Comparison of ENCODE assay signal across 13 cellular contexts in the genomic region with DNA sequence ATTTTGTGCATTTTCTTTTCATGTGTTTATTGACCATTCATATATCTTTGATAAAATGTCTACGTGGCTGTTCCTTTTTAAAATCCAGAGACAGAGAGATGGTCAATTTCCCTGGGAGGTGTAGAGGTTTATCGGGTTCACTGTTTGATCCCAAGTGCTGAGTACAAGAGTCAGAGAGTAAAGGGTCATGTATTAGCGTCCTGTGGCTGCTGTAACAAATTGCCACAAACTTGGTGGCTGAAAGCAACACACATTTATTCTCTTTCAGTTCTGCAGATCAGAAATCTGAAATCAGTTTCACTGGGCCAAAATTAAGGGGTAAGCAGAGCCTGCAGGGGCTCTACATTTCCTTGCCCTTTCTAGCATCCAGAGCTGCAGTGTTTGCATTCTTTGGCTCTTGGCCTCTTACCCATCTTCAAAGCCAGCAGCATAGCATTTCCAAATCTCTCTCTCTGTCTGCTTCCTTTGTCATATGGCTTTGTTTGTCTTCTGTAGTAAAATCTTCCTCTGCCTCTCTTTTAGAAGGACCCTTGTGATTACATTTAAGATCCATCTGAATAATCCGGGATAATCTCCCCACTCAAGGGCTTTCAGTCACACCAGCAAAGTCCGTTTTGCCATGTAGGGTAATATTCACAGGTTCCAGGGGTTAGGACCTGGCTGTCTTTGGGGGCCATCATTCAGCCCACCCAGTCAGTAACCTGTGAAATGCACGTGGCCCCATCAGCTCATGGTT. TPM values are rescaled to one million over a fixed set of nuclear protein-coding genes. Genes with fewer than 3 reads are reported as not detected.
A peak's percentile ranks its signal among the peaks of the same experiment; 100 is the strongest.
DNase-seq lines count a peak whose midpoint lies in the region; ATAC-seq and TF ChIP-seq lines count a peak whose summit lies in the region.
"Had no signal": no experiment of that assay in that cellular context is flagged by ENCODE, and none has a peak within 500 bp of the region (broad histone marks: within the 10 kb centered on the region; RNA-seq: fewer than 3 reads in every experiment).

No MANE protein-coding gene starts in this region.

- H2BK15ac ChIP-seq in IMR-90 (ENCODE audit: low read depth, low read length): no peak overlapping the region; the same call in 2 of the 3 replicates

- H3K4me2 ChIP-seq in IMR-90 (ENCODE audit: low read depth, low read length): no peak overlapping the region

- no peak for TF ChIP-seq POLR2A in IMR-90 (IDR thresholded peaks at IDR 0.05; ENCODE audit: low read depth, low read length)
- no peak for TF ChIP-seq POLR2A in adrenal gland (IDR thresholded peaks at IDR 0.05)

- H2AK5ac ChIP-seq in IMR-90 (ENCODE audit: low read depth, low read length): no peak overlapping the region; the same call in 1 of the 2 replicates

- H3K27ac ChIP-seq in ACC112 (ENCODE audit: low read depth, low read length): no peak overlapping the region
- no peak overlapping the region for H3K27ac ChIP-seq in IMR-90 (ENCODE audit: insufficient read depth, low read length)
- no peak overlapping the region for H3K27ac ChIP-seq in adrenal gland

- H2AFZ ChIP-seq in ACC112 (ENCODE audit: low read length, unreplicated experiment) (peak overlapping the region; percentile 54), IMR-90 (replicated peaks; ENCODE audit: low read length, poor library complexity) (peak overlapping the region; percentile 99)

- H2BK5ac ChIP-seq in IMR-90 (ENCODE audit: low read depth, low read length, poor library complexity, severe bottlenecking): no peak overlapping the region

- H3K18ac ChIP-seq in IMR-90 (ENCODE audit: low read depth, low read length): no peak overlapping the region; the same call in 1 of the 2 replicates

- 0 out of 2 replicates have a peak, but pooled peaks cover 5% of the 10 kb centered on the region for H3K9me1 ChIP-seq in IMR-90 (ENCODE audit: insufficient read depth, low read length)

- no peaks in the 10 kb centered on the region for H3K9me3 ChIP-seq in IMR-90 (ENCODE audit: control insufficient read depth, insufficient read depth, low read length)
- H3K9me3 ChIP-seq in adrenal gland (replicated peaks in 1 of 3): no peaks in the 10 kb centered on the region
- H3K9me3 ChIP-seq: gastrocnemius medialis, spleen had no signal

- TF ChIP-seq CTCF in IMR-90 (conservative IDR thresholded peaks at IDR 0.05; ENCODE audit: low read depth, low read length) (no peak), brain (conservative IDR thresholded peaks at IDR 0.05) (no peak), nephron (IDR thresholded peaks at IDR 0.05; ENCODE audit: unreplicated experiment in 3 of 3) (no peak), adrenal gland (IDR thresholded peaks at IDR 0.05) (no peak)

- dilution Hi-C loops in IMR-90 (cut with HindIII; ENCODE audit: low sequenced_read_pairs, unreplicated experiment): no loop called here

- H2AK9ac ChIP-seq in IMR-90 (replicated peaks; ENCODE audit: low read depth, low read length, poor library complexity): peak overlapping the region; percentile 60

- POLR2A ChIA-PET in IMR-90 (lab: Charles Lee; ENCODE audit: unreplicated experiment): no interaction called here
- POLR2A ChIA-PET in naive thymus-derived CD8-positive, alpha-beta T cell (lab: Charles Lee): no interaction called here

- intact Hi-C loops in IMR-90 (cut with micrococcal nuclease): loop anchor here (2.0 to 5.0 kb wide), 5 partner anchors 121 to 1031 kb away; no protein-coding TSS in a partner anchor
- intact Hi-C loops in adrenal gland (cut with DNase I): loop anchor here (2.0 to 5.0 kb wide), 2 partner anchors 316 to 319 kb away; no protein-coding TSS in a partner anchor

- H3K4me3 Mint-ChIP-seq in brain: peak overlapping the region in 4 of 5 experiments; percentile 37 to 64 (median 52)
- H3K4me3 Mint-ChIP-seq in nephron: peak overlapping the region; percentile 23 to 63 (median 54)
- H3K4me3 Mint-ChIP-seq in naive thymus-derived CD8-positive, alpha-beta T cell: peak overlapping the region in 5 of 10 donors; percentile 31 to 61 (median 52)
- H3K4me3 Mint-ChIP-seq: activated CD8-positive, alpha-beta memory T cell treated with anti-CD3 and anti-CD28 coated beads, Interleukin-2, amount 10 ng/mL, durations not matched to agents 7 days and 5 days; activated naive CD8-positive, alpha-beta T cell treated with anti-CD3 and anti-CD28 coated beads, Interleukin-2, amount 10 ng/mL, durations not matched to agents 7 days and 5 days; neural crest cell had no signal

- peak overlapping the region; percentile 80; the same call in 1 of the 2 replicates for H3K4me3 ChIP-seq in ACC112 (ENCODE audit: low read depth, low read length)
- H3K4me3 ChIP-seq in IMR-90 (ENCODE audit: insufficient read depth, low read depth, low read length): no peak overlapping the region
- no peak overlapping the region for H3K4me3 ChIP-seq in adrenal gland

- no peaks in the 10 kb centered on the region for H3K9me3 Mint-ChIP-seq in brain
- H3K9me3 Mint-ChIP-seq in nephron: no peaks in the 10 kb centered on the region
- no peaks in the 10 kb centered on the region for H3K9me3 Mint-ChIP-seq in naive thymus-derived CD8-positive, alpha-beta T cell
- H3K9me3 Mint-ChIP-seq: activated naive CD8-positive, alpha-beta T cell treated with anti-CD3 and anti-CD28 coated beads, Interleukin-2, amount 10 ng/mL, durations not matched to agents 7 days and 5 days; neural crest cell had no signal

- H2BK120ac ChIP-seq in IMR-90 (ENCODE audit: low read depth, low read length): peak overlapping the region; percentile 79

- H4K8ac ChIP-seq in IMR-90 (ENCODE audit: low read depth in 2 of 2, low read length in 2 of 2): peak overlapping the region; percentile 20 to 92; a peak in 1 of 4 replicates

- no peaks in the 10 kb centered on the region for H4K20me1 ChIP-seq in IMR-90 (ENCODE audit: insufficient read depth, low read length)

- peak overlapping the region; percentile 53; the same call in 1 of the 2 replicates for H4K91ac ChIP-seq in IMR-90 (ENCODE audit: insufficient read depth, low read depth, low read length)

- WGBS in IMR-90 (ENCODE audit: extremely low coverage in 2 of 2, insufficient read length in 1 of 2), 2 experiments: no CpG with 5 or more reads among the region's 6 CpGs
- 90 to 91% (median 91%) methylated on average over 6 of the region's 6 CpGs for WGBS in adrenal gland, 4 donors

- H3K27me3 Mint-ChIP-seq in brain (peaks cover 2% of the 10 kb centered on the region), nephron (ENCODE audit: low read depth) (peaks cover 3% of the 10 kb centered on the region)
- peaks cover 3 to 14% (median 5%) of the 10 kb centered on the region in 5 donors for H3K27me3 Mint-ChIP-seq in naive thymus-derived CD8-positive, alpha-beta T cell

- peak overlapping the region; percentile 55 for H3K4ac ChIP-seq in IMR-90 (ENCODE audit: low read depth, low read length)

- no peaks in the 10 kb centered on the region for H3K79me2 ChIP-seq in ACC112 (ENCODE audit: control insufficient read depth, insufficient read depth, low read length, unreplicated experiment)

- peak overlapping the region; percentile 33; the same call in 1 of the 2 replicates for H3K14ac ChIP-seq in IMR-90 (replicated peaks; ENCODE audit: low read depth, low read length)

- CTCF ChIA-PET in IMR-90 (lab: Yijun Ruan, JAX): interaction anchor here (0.6 to 2.9 kb wide), 11 partner anchors 12 to 556 kb away, joined by 3 to 45 read pairs (median 4); a partner anchor contains a TSS

- no TSS peak for BruUV-seq in IMR-90 (replicated peaks; lab: Mats Ljungman, UMichigan)

- no peak overlapping the region for H3K9ac ChIP-seq in IMR-90 (ENCODE audit: low read depth, low read length)

- no peaks in the 10 kb centered on the region for H3K79me1 ChIP-seq in IMR-90 (ENCODE audit: low read depth in 1 of 2, low read length in 2 of 2)

- peak overlapping the region; percentile 81; the same call in 1 of the 2 replicates for H2BK20ac ChIP-seq in IMR-90 (ENCODE audit: low read depth, low read length)

- H3K4me1 ChIP-seq in ACC112 (ENCODE audit: control insufficient read depth, insufficient read depth, low read length, unreplicated experiment) (peaks cover 6% of the 10 kb centered on the region), IMR-90 (ENCODE audit: control insufficient read depth, insufficient read depth, low read length) (peaks cover 9% of the 10 kb centered on the region; the same call in 1 of the 2 replicates), adrenal gland (replicated peaks in 1 of 2) (peaks cover 0 to 9% of the 10 kb centered on the region in 2 donors)

- H3K36me3 ChIP-seq in ACC112 (ENCODE audit: insufficient read depth, low read length) (no peaks in the 10 kb centered on the region), IMR-90 (ENCODE audit: control insufficient read depth, insufficient read depth, low read length) (no peaks in the 10 kb centered on the region), adrenal gland (replicated peaks in 1 of 2) (no peaks in the 10 kb centered on the region)
- H3K36me3 ChIP-seq: gastrocnemius medialis, spleen had no signal

- peak overlapping the region; percentile 2; the same call in 1 of the 2 replicates for H4K5ac ChIP-seq in IMR-90 (ENCODE audit: low read depth, low read length)

- H3K27ac Mint-ChIP-seq in brain (no peak overlapping the region), nephron (peak overlapping the region in 2 of 3 experiments; percentile 33 to 84)
- no peak overlapping the region for H3K27ac Mint-ChIP-seq in naive thymus-derived CD8-positive, alpha-beta T cell
- H3K27ac Mint-ChIP-seq: activated CD8-positive, alpha-beta memory T cell treated with anti-CD3 and anti-CD28 coated beads, Interleukin-2, amount 10 ng/mL, durations not matched to agents 7 days and 5 days; activated naive CD8-positive, alpha-beta T cell treated with anti-CD3 and anti-CD28 coated beads, Interleukin-2, amount 10 ng/mL, durations not matched to agents 7 days and 5 days had no signal

- TF ChIP-seq RAD21 in IMR-90 (IDR thresholded peaks at IDR 0.05; ENCODE audit: low read length): no peak

- H3K36me3 Mint-ChIP-seq in brain: no peaks in the 10 kb centered on the region
- no peaks in the 10 kb centered on the region for H3K36me3 Mint-ChIP-seq in nephron (ENCODE audit: low read depth)
- H3K36me3 Mint-ChIP-seq in naive thymus-derived CD8-positive, alpha-beta T cell: peaks cover 0 to 2% (median 0%) of the 10 kb centered on the region in 3 donors
- H3K36me3 Mint-ChIP-seq: activated CD8-positive, alpha-beta memory T cell treated with anti-CD3 and anti-CD28 coated beads, Interleukin-2, amount 10 ng/mL, durations not matched to agents 7 days and 5 days; activated naive CD8-positive, alpha-beta T cell treated with anti-CD3 and anti-CD28 coated beads, Interleukin-2, amount 10 ng/mL, durations not matched to agents 7 days and 5 days had no signal

- H3K27me3 ChIP-seq in ACC112 (ENCODE audit: insufficient read depth, low read length) (no peaks in the 10 kb centered on the region), IMR-90 (ENCODE audit: control insufficient read depth, insufficient read depth, low read length) (no peaks in the 10 kb centered on the region; the same call in 1 of the 2 replicates), adrenal gland (no peaks in the 10 kb centered on the region)
- H3K27me3 ChIP-seq: gastrocnemius medialis had no signal

- DNase-seq in IMR-90 (no peak), iPS-NIHi11 (ENCODE audit: low spot score) (no peak), adrenal gland (no peak)
- DNase-seq in naive thymus-derived CD8-positive, alpha-beta T cell: no peak

- no peak overlapping the region for H3K56ac ChIP-seq in IMR-90 (ENCODE audit: extremely low read depth, insufficient read depth, low read length)

- peak overlapping the region; percentile 22; the same call in 1 of the 2 replicates for H3K23ac ChIP-seq in IMR-90 (ENCODE audit: low read depth, low read length)

- H3K4me1 Mint-ChIP-seq in brain: peaks cover 25% of the 10 kb centered on the region
- peaks cover 29% of the 10 kb centered on the region for H3K4me1 Mint-ChIP-seq in nephron
- H3K4me1 Mint-ChIP-seq in naive thymus-derived CD8-positive, alpha-beta T cell: no peaks in the 10 kb centered on the region

- in situ Hi-C loops in IMR-90 (cut with MboI; ENCODE audit: low sequenced_read_pairs): loop anchor here (5.0 to 25.0 kb wide), 3 partner anchors 316 to 1031 kb away; no protein-coding TSS in a partner anchor

- ATAC-seq in IMR-90 (ENCODE audit: low read depth) (no peak), GM21723 (IDR thresholded peaks at IDR 0.05; ENCODE audit: unreplicated experiment) (no peak)
- no peak for ATAC-seq in naive thymus-derived CD8-positive, alpha-beta T cell

RNA-seq across cellular contexts. Expression of a gene that starts 49.9 kb away (rescaled TPM):
- 1.3 and 2.2 TPM in 2 replicates for total RNA-seq in IMR-90 (2012; rRNA removed)
- 1.2 and 1.8 TPM in 2 replicates for polyA plus RNA-seq in IMR-90 (2012; rRNA removed)
- 0.62 and 0.76 TPM in 2 replicates for polyA plus RNA-seq in IMR-90 (2012; cell fraction: cytosol; rRNA removed)
- 0.34 and 2.2 TPM in 2 replicates for polyA plus RNA-seq in IMR-90 (2012; cell fraction: nucleus; rRNA removed; ENCODE audit: low replicate concordance)
- 1.8 TPM for polyA plus RNA-seq in brain (ENCODE audit: insufficient read depth, low read depth, low replicate concordance)
- 1 to 10 TPM in 7 of 8 donors, under 1 TPM in 1; 0.30 to 6.5 (median 3.5) TPM for total RNA-seq in adrenal gland
- 1 to 10 TPM; 1.1 to 7.2 (median 1.5) TPM for polyA plus RNA-seq in adrenal gland
- total RNA-seq in naive thymus-derived CD8-positive, alpha-beta T cell: not detected
- polyA plus RNA-seq in naive thymus-derived CD8-positive, alpha-beta T cell: not detected
- total RNA-seq: activated naive CD8-positive, alpha-beta T cell treated with anti-CD3 and anti-CD28 coated beads, Interleukin-2, amount 10 ng/mL, durations not matched to agents 7 days and 5 days had no signal

Comparison
In these comparisons a context has a peak if more than half of its experiments do, and no peak if none do; other contexts are left out.
1. H3K27ac Mint-ChIP-seq: peak in nephron (2 of 3); none in brain (0 of 5) and naive thymus-derived CD8-positive, alpha-beta T cell (0 of 10).